ENCODE assay signal across 1 cellular context in the genomic region with DNA sequence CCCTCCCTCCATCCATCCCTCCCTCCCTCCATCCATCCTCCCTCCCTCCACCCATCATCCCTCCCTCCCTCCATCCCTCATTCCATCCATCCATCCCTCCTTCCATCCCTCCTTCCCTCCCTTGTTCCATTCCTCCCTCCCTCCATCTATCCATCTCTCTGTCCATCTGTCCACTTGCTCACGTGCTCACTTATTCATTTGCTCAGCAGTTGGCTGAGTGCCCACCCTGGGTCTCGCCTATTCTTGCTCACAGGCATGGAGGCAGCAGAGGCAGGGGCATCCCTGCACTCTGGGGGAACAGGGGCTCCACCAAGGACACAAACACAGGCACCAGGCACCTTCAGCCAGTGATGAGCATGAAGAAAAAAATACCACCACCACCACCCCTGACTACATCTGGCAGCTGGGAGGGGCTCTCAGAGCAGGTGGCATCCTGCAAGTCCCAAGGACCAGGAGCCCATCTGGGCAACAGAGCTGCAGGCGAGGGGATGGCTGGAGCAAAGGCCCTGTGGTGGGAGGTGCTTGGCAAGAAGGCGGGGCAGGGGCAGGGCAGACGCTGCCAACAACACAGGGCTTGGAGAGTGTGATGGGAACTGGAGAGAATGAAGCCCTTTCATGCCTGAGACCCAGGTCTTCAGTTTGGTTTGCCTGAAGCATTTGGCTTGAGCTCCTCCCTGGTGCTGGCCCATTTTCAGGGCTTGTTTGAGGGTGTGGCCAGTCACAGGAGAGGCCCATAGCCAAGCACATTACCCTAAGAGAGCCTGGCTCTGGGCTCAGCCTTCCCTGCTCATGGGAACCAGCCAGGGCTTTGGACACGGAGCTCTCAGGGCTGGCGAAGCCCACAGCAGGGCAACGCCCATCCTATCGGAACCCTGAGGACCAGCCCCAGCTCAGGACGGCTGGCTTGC.
A peak's percentile ranks its signal among the peaks of the same experiment; 100 is the strongest.
TF ChIP-seq lines count a peak whose summit lies in the region.

No MANE protein-coding gene starts in this region.

TF ChIP-seq in HCT116, 20 proteins besides CTCF, POLR2A, EP300 and RAD21:
- TF ChIP-seq EGR1 (IDR thresholded peaks at IDR 0.05; ENCODE audit: low read depth), result no peak
- TF ChIP-seq, protein P1, sequence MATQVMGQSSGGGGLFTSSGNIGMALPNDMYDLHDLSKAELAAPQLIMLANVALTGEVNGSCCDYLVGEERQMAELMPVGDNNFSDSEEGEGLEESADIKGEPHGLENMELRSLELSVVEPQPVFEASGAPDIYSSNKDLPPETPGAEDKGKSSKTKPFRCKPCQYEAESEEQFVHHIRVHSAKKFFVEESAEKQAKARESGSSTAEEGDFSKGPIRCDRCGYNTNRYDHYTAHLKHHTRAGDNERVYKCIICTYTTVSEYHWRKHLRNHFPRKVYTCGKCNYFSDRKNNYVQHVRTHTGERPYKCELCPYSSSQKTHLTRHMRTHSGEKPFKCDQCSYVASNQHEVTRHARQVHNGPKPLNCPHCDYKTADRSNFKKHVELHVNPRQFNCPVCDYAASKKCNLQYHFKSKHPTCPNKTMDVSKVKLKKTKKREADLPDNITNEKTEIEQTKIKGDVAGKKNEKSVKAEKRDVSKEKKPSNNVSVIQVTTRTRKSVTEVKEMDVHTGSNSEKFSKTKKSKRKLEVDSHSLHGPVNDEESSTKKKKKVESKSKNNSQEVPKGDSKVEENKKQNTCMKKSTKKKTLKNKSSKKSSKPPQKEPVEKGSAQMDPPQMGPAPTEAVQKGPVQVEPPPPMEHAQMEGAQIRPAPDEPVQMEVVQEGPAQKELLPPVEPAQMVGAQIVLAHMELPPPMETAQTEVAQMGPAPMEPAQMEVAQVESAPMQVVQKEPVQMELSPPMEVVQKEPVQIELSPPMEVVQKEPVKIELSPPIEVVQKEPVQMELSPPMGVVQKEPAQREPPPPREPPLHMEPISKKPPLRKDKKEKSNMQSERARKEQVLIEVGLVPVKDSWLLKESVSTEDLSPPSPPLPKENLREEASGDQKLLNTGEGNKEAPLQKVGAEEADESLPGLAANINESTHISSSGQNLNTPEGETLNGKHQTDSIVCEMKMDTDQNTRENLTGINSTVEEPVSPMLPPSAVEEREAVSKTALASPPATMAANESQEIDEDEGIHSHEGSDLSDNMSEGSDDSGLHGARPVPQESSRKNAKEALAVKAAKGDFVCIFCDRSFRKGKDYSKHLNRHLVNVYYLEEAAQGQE (IDR thresholded peaks at IDR 0.05; ENCODE audit: low read depth), result no peak
- TF ChIP-seq POLR2AphosphoS5 (IDR thresholded peaks at IDR 0.05; ENCODE audit: low read depth, low read length), result peak; percentile 51; the same call in 1 of the 2 replicates
